ENCODE assay signal across 9 cellular contexts in the genomic region with DNA sequence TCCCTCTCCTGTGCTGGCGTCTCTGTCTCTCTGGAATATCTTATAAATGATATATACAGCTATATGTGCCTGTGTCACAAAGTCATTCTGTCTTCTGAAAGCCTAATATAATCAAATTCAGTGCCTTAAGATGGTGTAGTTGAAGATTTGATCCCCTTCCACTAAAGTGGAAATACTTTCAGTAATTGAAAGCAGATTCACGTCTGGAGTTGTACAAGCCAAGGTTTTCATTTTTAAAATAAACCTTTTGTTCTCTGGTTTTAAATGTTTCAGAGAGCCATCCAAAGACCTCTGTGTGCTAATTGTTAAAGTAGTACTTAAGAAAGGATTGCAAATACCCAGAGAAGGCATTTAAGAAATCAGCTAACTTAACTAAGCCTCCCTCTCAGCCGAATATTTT.
DNase-seq lines count a peak whose midpoint lies in the region; ATAC-seq and TF ChIP-seq lines count a peak whose summit lies in the region.
"Had no signal": no experiment of that assay in that cellular context is flagged by ENCODE, and none has a peak within 500 bp of the region (broad histone marks: within the 10 kb centered on the region; RNA-seq: fewer than 3 reads in every experiment).

No MANE protein-coding gene starts in this region.

- no peak overlapping the region for H3K27ac ChIP-seq in cardiac muscle cell
- no peak overlapping the region for H3K27ac ChIP-seq in tibial artery

- no peak for ATAC-seq in Right ventricle myocardium superior (ENCODE audit: poor library complexity)

- TF ChIP-seq CTCF in cardiac muscle cell (IDR thresholded peaks at IDR 0.05; ENCODE audit: low read depth, low read length): no peak
- no peak for TF ChIP-seq CTCF in kidney epithelial cell (IDR thresholded peaks at IDR 0.05; ENCODE audit: insufficient read depth, low read length, poor library complexity, severe bottlenecking)
- no peak for TF ChIP-seq CTCF in tibial artery (IDR thresholded peaks at IDR 0.05)

- H3K4me3 ChIP-seq in cardiac muscle cell (peak overlapping the region; percentile 91), kidney epithelial cell (ENCODE audit: low read depth, low read length) (peak overlapping the region; percentile 62), tibial artery (peak overlapping the region; percentile 51 to 61)

- DNase-seq in cardiac muscle cell (ENCODE audit: low read depth in 1 of 2, low spot score in 1 of 2) (no peak), Right ventricle myocardium superior (no peak), astrocyte of the hippocampus (ENCODE audit: low read depth, low spot score) (peak; percentile 26), kidney epithelial cell (ENCODE audit: low read depth) (no peak), tibial artery (no peak), HCEC 1CT (no peak), islet precursor cell (no peak)
- DNase-seq in activated CD4-positive, CD25-positive, alpha-beta regulatory T cell treated with anti-CD3 and anti-CD28 coated beads, Interleukin-2, amount 50 U/mL, for 72 hours: no peak
- DNase-seq: DMS153 had no signal

- intact Hi-C loops in Right ventricle myocardium superior (cut with DNase I): no loop called here
- intact Hi-C loops in tibial artery (cut with DNase I; ENCODE audit: low total_unique reads): no loop called here

- H3K4me1 ChIP-seq in cardiac muscle cell (ENCODE audit: low read depth): peaks cover 7% of the 10 kb centered on the region
- peaks cover 0 to 22% (median 15%) of the 10 kb centered on the region in 4 donors for H3K4me1 ChIP-seq in tibial artery

- H3K27me3 ChIP-seq in cardiac muscle cell: peaks cover 26% of the 10 kb centered on the region
- H3K27me3 ChIP-seq in kidney epithelial cell (ENCODE audit: control insufficient read depth, insufficient read depth, low read length): no peaks in the 10 kb centered on the region
- H3K27me3 ChIP-seq in tibial artery: peaks cover 0 to 72% of the 10 kb centered on the region in 2 donors

- H3K9me3 ChIP-seq in cardiac muscle cell (ENCODE audit: low read depth) (no peaks in the 10 kb centered on the region), tibial artery (no peaks in the 10 kb centered on the region)

- H3K36me3 ChIP-seq in cardiac muscle cell (no peaks in the 10 kb centered on the region), kidney epithelial cell (ENCODE audit: control insufficient read depth, insufficient read depth, low read length) (no peaks in the 10 kb centered on the region), tibial artery (no peaks in the 10 kb centered on the region)
